In genomic region chr2:25275575-25275965, GRCh38 we compare ENCODE assay signal across 10 cellular contexts.
DNase-seq lines count a peak whose midpoint lies in the region; ATAC-seq, FAIRE-seq and TF ChIP-seq lines count a peak whose summit lies in the region.
"Had no signal": no experiment of that assay in that cellular context is flagged by ENCODE, and none has a peak within 500 bp of the region (broad histone marks: within the 10 kb centered on the region; RNA-seq: fewer than 3 reads in every experiment).

No MANE protein-coding gene starts in this region.

- no peak for FAIRE-seq in HepG2 (lab: Jason Lieb, UNC)

- no peak for ATAC-seq in HepG2
- ATAC-seq in activated naive CD8-positive, alpha-beta T cell treated with anti-CD3 and anti-CD28 coated beads, Interleukin-2, amount 50 U/mL, for 24 hours, result no peak
- no peak for ATAC-seq in natural killer cell treated with Interleukin-12 subunit alpha and Interleukin-12 subunit beta and Interleukin-15 and Interleukin-18, amount 100 ng/mL, for 72 hours
- ATAC-seq in GM21447 (IDR thresholded peaks at IDR 0.05; ENCODE audit: unreplicated experiment), result no peak

- H3K4me3 Mint-ChIP-seq in activated naive CD8-positive, alpha-beta T cell treated with anti-CD3 and anti-CD28 coated beads, Interleukin-2, amount 50 U/mL, for 24 hours, result no peak overlapping the region
- peak overlapping the region; percentile 39 for H3K4me3 Mint-ChIP-seq in natural killer cell treated with Interleukin-12 subunit alpha and Interleukin-12 subunit beta and Interleukin-15 and Interleukin-18, amount 100 ng/mL, for 72 hours

- WGBS in liver, result 74% methylated on average over 6 of the region's 6 CpGs
- WGBS in HepG2 (ENCODE audit: low lambda C conversion rate), result 41% methylated on average over 6 of the region's 6 CpGs

- no peak for TF ChIP-seq POLR2A in HepG2 (IDR thresholded peaks at IDR 0.05; ENCODE audit: insufficient read depth in 1 of 2, low read depth in 2 of 2, low read length in 2 of 2)

- H3K4me2 ChIP-seq in HepG2 (ENCODE audit: low read depth, low read length), result no peak overlapping the region

- H3K27ac Mint-ChIP-seq in activated naive CD8-positive, alpha-beta T cell treated with anti-CD3 and anti-CD28 coated beads, Interleukin-2, amount 50 U/mL, for 24 hours, result peak overlapping the region; percentile 92
- H3K27ac Mint-ChIP-seq in natural killer cell treated with Interleukin-12 subunit alpha and Interleukin-12 subunit beta and Interleukin-15 and Interleukin-18, amount 100 ng/mL, for 72 hours, result peak overlapping the region; percentile 77 to 85

- TF ChIP-seq EP300 in HepG2 (IDR thresholded peaks at IDR 0.05; ENCODE audit: low read depth in 2 of 2, low read length in 2 of 2) (no peak), HepG2 (CRISPR knock-in tag; IDR thresholded peaks at IDR 0.05; ENCODE audit: borderline replicate concordance) (no peak)

- POLR2A ChIA-PET in HepG2 (lab: Yijun Ruan, JAX), result interaction anchor here (1.4 kb wide), 1 partner anchor 23 kb away, joined by 4 read pairs; no protein-coding TSS in a partner anchor

- H3K4me1 Mint-ChIP-seq in activated naive CD8-positive, alpha-beta T cell treated with anti-CD3 and anti-CD28 coated beads, Interleukin-2, amount 50 U/mL, for 24 hours, result peaks cover 73% of the 10 kb centered on the region
- H3K4me1 Mint-ChIP-seq in natural killer cell treated with Interleukin-12 subunit alpha and Interleukin-12 subunit beta and Interleukin-15 and Interleukin-18, amount 100 ng/mL, for 72 hours (ENCODE audit: low read depth in 2 of 2), result peaks cover 31 to 36% of the 10 kb centered on the region in 2 donors

- H3K36me3 ChIP-seq in liver (ENCODE audit: control insufficient read depth in 4 of 4, insufficient read depth in 3 of 4, low read depth in 1 of 4, low read length in 3 of 4) (peaks cover under 1 to 10% (median 3%) of the 10 kb centered on the region in 4 donors), HepG2 (replicated peaks in 1 of 2; ENCODE audit: control insufficient read depth in 1 of 2, insufficient read depth in 2 of 2, low read length in 2 of 2) (no peaks in the 10 kb centered on the region)

- no peaks in the 10 kb centered on the region for H3K27me3 Mint-ChIP-seq in activated naive CD8-positive, alpha-beta T cell treated with anti-CD3 and anti-CD28 coated beads, Interleukin-2, amount 50 U/mL, for 24 hours
- no peaks in the 10 kb centered on the region for H3K27me3 Mint-ChIP-seq in natural killer cell treated with Interleukin-12 subunit alpha and Interleukin-12 subunit beta and Interleukin-15 and Interleukin-18, amount 100 ng/mL, for 72 hours

- no peaks in the 10 kb centered on the region for H3K79me2 ChIP-seq in HepG2 (ENCODE audit: insufficient read depth, low read length)

- H3K27ac ChIP-seq in liver (ENCODE audit: low read depth in 1 of 2, low read length in 2 of 2) (peak overlapping the region; percentile 2 to 28), HepG2 (ENCODE audit: extremely low read length, insufficient read depth, low read length) (no peak overlapping the region), coronary artery (peak overlapping the region in 1 of 2 donors; percentile 79)
- H3K27ac ChIP-seq: SJCRH30 had no signal

- no peaks in the 10 kb centered on the region for H3K4me1 ChIP-seq in liver (ENCODE audit: control insufficient read depth in 4 of 4, insufficient read depth in 4 of 4, low read length in 3 of 4)
- peaks cover 55% of the 10 kb centered on the region for H3K4me1 ChIP-seq in HepG2 (ENCODE audit: insufficient read depth, low read length)

- H2AFZ ChIP-seq in HepG2 (ENCODE audit: low read length), result no peak overlapping the region

- in situ Hi-C loops in HepG2 (cut with HindIII; ENCODE audit: extremely low pct_ligation_motif_present, low pct_unique_long_range_greater_than_20kb), result no loop called here

- H3K9me3 Mint-ChIP-seq in activated naive CD8-positive, alpha-beta T cell treated with anti-CD3 and anti-CD28 coated beads, Interleukin-2, amount 50 U/mL, for 24 hours, result no peaks in the 10 kb centered on the region
- H3K9me3 Mint-ChIP-seq in natural killer cell treated with Interleukin-12 subunit alpha and Interleukin-12 subunit beta and Interleukin-15 and Interleukin-18, amount 100 ng/mL, for 72 hours, result no peaks in the 10 kb centered on the region

- CTCF ChIA-PET in HepG2 (lab: Yijun Ruan, JAX; ENCODE audit: low intra/inter-chr PET ratio, low total read pairs), result no interaction called here

- no peak overlapping the region for H3K9ac ChIP-seq in liver (ENCODE audit: low read depth in 1 of 2, low read length in 2 of 2)
- no peak overlapping the region for H3K9ac ChIP-seq in HepG2 (ENCODE audit: insufficient read depth, low read depth, low read length)

- DNase-seq in HepG2 (ENCODE audit: low spot score) (no peak), coronary artery (ENCODE audit: low spot score) (no peak), retina (no peak), SW 1271 (lab: John Stamatoyannopoulos, UW) (no peak)
- DNase-seq in activated naive CD8-positive, alpha-beta T cell treated with anti-CD3 and anti-CD28 coated beads, Interleukin-2, amount 50 U/mL, for 24 hours, result no peak
- DNase-seq in natural killer cell treated with Interleukin-12 subunit alpha and Interleukin-12 subunit beta and Interleukin-15 and Interleukin-18, amount 100 ng/mL, for 72 hours (ENCODE audit: low spot score), result no peak
- DNase-seq: cerebellar nuclear complex, SJCRH30 had no signal

- H3K27me3 ChIP-seq in liver (ENCODE audit: control insufficient read depth in 4 of 4, insufficient read depth in 4 of 4, low read length in 3 of 4), result no peaks in the 10 kb centered on the region
- no peaks in the 10 kb centered on the region for H3K27me3 ChIP-seq in HepG2 (ENCODE audit: control insufficient read depth in 1 of 2, insufficient read depth in 2 of 2, low read length in 2 of 2)
- H3K27me3 ChIP-seq: SJCRH30 had no signal

- H3K36me3 Mint-ChIP-seq in activated naive CD8-positive, alpha-beta T cell treated with anti-CD3 and anti-CD28 coated beads, Interleukin-2, amount 50 U/mL, for 24 hours (ENCODE audit: low read depth), result peaks cover 49% of the 10 kb centered on the region
- H3K36me3 Mint-ChIP-seq in natural killer cell treated with Interleukin-12 subunit alpha and Interleukin-12 subunit beta and Interleukin-15 and Interleukin-18, amount 100 ng/mL, for 72 hours, result no peaks in the 10 kb centered on the region

- TF ChIP-seq RAD21 in liver (IDR thresholded peaks at IDR 0.05) (no peak), HepG2 (CRISPR knock-in tag; IDR thresholded peaks at IDR 0.05) (no peak)

- H3K4me3 ChIP-seq in liver (ENCODE audit: low read depth in 1 of 3, low read length in 3 of 3) (no peak overlapping the region), HepG2 (replicated peaks in 1 of 3; ENCODE audit: insufficient read depth in 1 of 3, low read depth in 2 of 3, low read length in 3 of 3) (no peak overlapping the region), coronary artery (no peak overlapping the region)
- H3K4me3 ChIP-seq: SJCRH30 had no signal

- BruUV-seq in HepG2 (replicated peaks; lab: Mats Ljungman, UMichigan), result no TSS peak

- intact Hi-C loops in HepG2 (cut with micrococcal nuclease; ENCODE audit: unreplicated experiment), result no loop called here

- no peak for TF ChIP-seq CTCF in liver (IDR thresholded peaks at IDR 0.05; ENCODE audit: low read depth, low read length, missing input control)
- TF ChIP-seq CTCF in HepG2 (CRISPR knock-in tag; IDR thresholded peaks at IDR 0.05), result no peak
- TF ChIP-seq CTCF in coronary artery (IDR thresholded peaks at IDR 0.05), result no peak

- H3K9me3 ChIP-seq in liver (ENCODE audit: control insufficient read depth in 4 of 4, low read length in 3 of 4) (no peaks in the 10 kb centered on the region), HepG2 (ENCODE audit: low read length) (no peaks in the 10 kb centered on the region)
- H3K9me3 ChIP-seq: SJCRH30 had no signal

- no peaks in the 10 kb centered on the region for H4K20me1 ChIP-seq in HepG2 (ENCODE audit: insufficient read depth, low read length)

TF ChIP-seq in liver, 16 proteins besides CTCF, POLR2A, EP300 and RAD21 (continues in another document):
- TF ChIP-seq NR2F2 (IDR thresholded peaks at IDR 0.05), result no peak
- TF ChIP-seq GABPA (IDR thresholded peaks at IDR 0.05 in 1 of 2, conservative IDR thresholded peaks at IDR 0.05 in 1 of 2), result no peak

TF ChIP-seq in HepG2, 621 proteins besides CTCF, POLR2A, EP300 and RAD21:
- TF ChIP-seq SP2 (CRISPR knock-in tag; IDR thresholded peaks at IDR 0.05) (no peak), RBAK (CRISPR knock-in tag; IDR thresholded peaks at IDR 0.05) (no peak), ZFP36 (IDR thresholded peaks at IDR 0.05; ENCODE audit: borderline replicate concordance, low read depth, low read length, partially characterized antibody) (no peak), KLF13 (CRISPR knock-in tag; IDR thresholded peaks at IDR 0.05) (no peak), RAD51 (IDR thresholded peaks at IDR 0.05; ENCODE audit: borderline replicate concordance) (no peak), NBN (conservative IDR thresholded peaks at IDR 0.05) (no peak), ZNF547 (CRISPR knock-in tag; IDR thresholded peaks at IDR 0.05) (no peak), SOX13 (IDR thresholded peaks at IDR 0.05) (no peak), SOX13 (CRISPR knock-in tag; conservative IDR thresholded peaks at IDR 0.05 in 1 of 2, IDR thresholded peaks at IDR 0.05 in 1 of 2) (no peak)
